In the genomic region with DNA sequence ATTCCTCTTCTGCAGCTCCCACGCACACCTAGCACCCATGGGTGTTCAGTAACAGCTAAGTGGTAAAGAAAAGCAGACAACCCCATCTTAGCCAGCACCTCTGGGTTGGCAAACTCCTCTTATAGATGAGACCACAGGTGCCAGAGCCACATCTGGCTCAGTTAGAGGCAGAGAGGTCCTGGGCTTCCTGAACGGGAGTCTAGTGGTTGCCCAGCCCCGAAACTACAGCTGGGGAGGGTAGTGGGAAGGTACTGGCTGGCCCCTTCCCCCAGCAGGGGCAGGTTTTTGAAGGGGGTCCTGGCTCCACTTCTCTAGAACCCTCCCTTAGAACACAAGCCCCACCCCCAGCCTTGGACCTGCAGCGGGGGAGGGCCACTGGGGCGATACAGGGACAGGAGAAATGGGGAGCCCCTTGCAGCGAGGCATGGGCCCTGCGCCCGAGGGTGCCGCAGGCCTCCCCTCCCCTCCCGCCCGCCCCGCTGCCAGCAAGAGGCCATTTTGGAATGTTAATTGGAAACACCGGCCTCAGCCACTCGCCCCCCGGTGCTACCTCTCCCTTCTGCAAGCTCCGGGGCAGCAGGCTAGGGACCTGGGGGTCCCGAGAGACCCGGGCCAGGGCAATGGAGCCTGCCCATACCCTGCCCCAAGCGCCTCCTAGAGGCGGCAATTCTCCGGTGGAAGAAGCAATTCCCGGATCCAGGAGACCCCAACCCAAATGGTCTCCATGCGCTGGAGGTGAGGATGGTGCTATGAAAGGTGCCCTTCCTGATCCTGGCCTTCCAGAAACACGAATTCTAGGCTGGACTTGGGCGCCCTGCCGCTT, we compare ENCODE assay signal across 8 cellular contexts. TPM values are rescaled to one million over a fixed set of nuclear protein-coding genes. Genes with fewer than 3 reads are reported as not detected.
DNase-seq lines count a peak whose midpoint lies in the region; ATAC-seq and TF ChIP-seq lines count a peak whose summit lies in the region.

No MANE protein-coding gene starts in this region.

- peak overlapping the region; percentile 75 for H3K4me3 ChIP-seq in hepatocyte

- peaks cover 40% of the 10 kb centered on the region for H3K79me2 ChIP-seq in hepatocyte

- no peaks in the 10 kb centered on the region for H3K9me3 ChIP-seq in hepatocyte (ENCODE audit: low read depth)

- peak overlapping the region; percentile 37 for H2AFZ ChIP-seq in hepatocyte

- peak overlapping the region; percentile 75 for H3K27ac ChIP-seq in hepatocyte

- WGBS in hepatocyte (ENCODE audit: low lambda C conversion rate, missing lambda C conversion rate) = 12% methylated on average over 20 of the region's 26 CpGs

- no peaks in the 10 kb centered on the region for H3K36me3 ChIP-seq in hepatocyte (replicated peaks; ENCODE audit: insufficient read depth, low read depth)

- no peaks in the 10 kb centered on the region for H3K9me2 ChIP-seq in hepatocyte (replicated peaks; ENCODE audit: insufficient read depth)

- H4K20me1 ChIP-seq in hepatocyte (ENCODE audit: insufficient read depth, poor library complexity, severe bottlenecking) = peaks cover 25% of the 10 kb centered on the region

- peak overlapping the region; percentile 92 for H3K4me2 ChIP-seq in hepatocyte

- ATAC-seq in HG03039 (IDR thresholded peaks at IDR 0.05; ENCODE audit: unreplicated experiment) = no peak

- peak; percentile 68 for DNase-seq in AG08396 (ENCODE audit: low spot score)
- DNase-seq in HuH-7 (ENCODE audit: low spot score) = peak; percentile 43
- DNase-seq in activated effector memory CD4-positive, alpha-beta T cell treated with anti-CD3 and anti-CD28 coated beads, Interleukin-2, amount 50 U/mL, for 16 hours = peak; percentile 71
- DNase-seq in hepatocyte (ENCODE audit: low spot score) = no peak
- peak; percentile 13 for DNase-seq in stimulated activated CD4-positive, alpha-beta T cell treated with anti-CD3 and anti-CD28 coated beads, Interleukin-12 subunit alpha, Interleukin-12 subunit beta, amount 100 ng/mL, for 4 hours
- DNase-seq in NOMO-1 treated with dmso at 0.1 percent for 144 hours (lab: John Stamatoyannopoulos, UW; ENCODE audit: unreplicated experiment) = no peak
- DNase-seq in HT-29 (ENCODE audit: low spot score) = no peak

- peaks cover 19% of the 10 kb centered on the region for H3K4me1 ChIP-seq in hepatocyte (ENCODE audit: insufficient read depth)

- no peaks in the 10 kb centered on the region for H3K27me3 ChIP-seq in hepatocyte

- peak; percentile 40 for TF ChIP-seq CTCF in hepatocyte (IDR thresholded peaks at IDR 0.05; ENCODE audit: poor library complexity)

RNA-seq across cellular contexts. Expression of gene DUSP7, which starts 1.5 kb away (rescaled TPM):
- total RNA-seq in hepatocyte = 13.1 and 13.8 TPM in 2 replicates
- 5.9 and 6.4 TPM in 2 replicates for polyA plus RNA-seq in hepatocyte
- total RNA-seq in HT-29 (2014; rRNA removed; shearing (Covaris generic)) = 15.7 and 18.5 TPM in 2 replicates

RNA-seq across cellular contexts. Expression of gene RPL29, which starts 59.2 kb away (rescaled TPM):
- total RNA-seq in hepatocyte = 981 and 1,184 TPM in 2 replicates
- polyA plus RNA-seq in hepatocyte = 786 and 812 TPM in 2 replicates
- 609 and 691 TPM in 2 replicates for total RNA-seq in HT-29 (2014; rRNA removed; shearing (Covaris generic))

Comparison
In these comparisons a context has a peak if more than half of its experiments do, and no peak if none do; other contexts are left out.
1. DNase-seq: peak in AG08396 (single experiment), HuH-7 (single experiment), activated effector memory CD4-positive, alpha-beta T cell treated with anti-CD3 and anti-CD28 coated beads, Interleukin-2, amount 50 U/mL, for 16 hours (single experiment) and stimulated activated CD4-positive, alpha-beta T cell treated with anti-CD3 and anti-CD28 coated beads, Interleukin-12 subunit alpha, Interleukin-12 subunit beta, amount 100 ng/mL, for 4 hours (single experiment); none in hepatocyte (single experiment), NOMO-1 treated with dmso at 0.1 percent for 144 hours (single experiment) and HT-29 (single experiment).